13 cellular contexts compared by ENCODE assay signal in the genomic region with DNA sequence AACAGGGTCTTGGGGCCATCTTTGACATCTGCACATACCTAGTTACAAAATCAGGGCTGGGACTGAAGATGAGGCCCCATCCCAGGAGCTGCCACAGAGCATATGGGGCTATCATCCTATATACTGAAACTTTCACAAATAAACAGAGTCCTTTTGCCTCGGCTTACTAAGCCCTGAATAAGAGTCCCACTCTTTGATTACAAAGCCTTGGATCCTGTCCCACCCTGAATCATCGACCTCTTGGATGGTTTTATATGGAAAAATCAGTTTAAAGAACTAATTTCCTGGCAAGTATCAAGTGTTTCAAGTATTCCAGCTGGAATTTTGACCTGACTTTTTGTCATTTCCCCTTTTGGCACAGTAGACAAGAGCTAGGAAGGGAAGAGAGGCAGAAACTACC.
DNase-seq lines count a peak whose midpoint lies in the region; ATAC-seq and TF ChIP-seq lines count a peak whose summit lies in the region.
"Had no signal": no experiment of that assay in that cellular context is flagged by ENCODE, and none has a peak within 500 bp of the region (broad histone marks: within the 10 kb centered on the region; RNA-seq: fewer than 3 reads in every experiment).

No MANE protein-coding gene starts in this region.

- H3K4me3 Mint-ChIP-seq in CD8-positive, alpha-beta memory T cell, result no peak overlapping the region
- H3K4me3 Mint-ChIP-seq: H9 had no signal

- CTCF ChIA-PET in CD8-positive, alpha-beta memory T cell (lab: Charles Lee), result no interaction called here

- DNase-seq in GM04503 (ENCODE audit: low read depth) (peak; percentile 4), astrocyte of the hippocampus (ENCODE audit: low read depth, low spot score) (peak; percentile 64), foreskin fibroblast (peak; percentile 10 to 74), KBM-7 (no peak)
- DNase-seq in CD8-positive, alpha-beta memory T cell, result no peak
- DNase-seq: DMS53, H9, NCI-H187 treated with DMSO at 0.1 percent for 48 hours, NCI-H526 treated with DMSO at 0.1 percent for 48 hours, OCI-M1, SJCRH30 had no signal

- H3K9me3 Mint-ChIP-seq in CD8-positive, alpha-beta memory T cell, result no peaks in the 10 kb centered on the region

- H3K36me3 ChIP-seq in CD8-positive, alpha-beta memory T cell (ENCODE audit: insufficient read depth, low read length), result no peaks in the 10 kb centered on the region
- H3K36me3 ChIP-seq: SJCRH30 had no signal

- no peaks in the 10 kb centered on the region for H3K36me3 Mint-ChIP-seq in CD8-positive, alpha-beta memory T cell

- no peaks in the 10 kb centered on the region for H3K4me1 Mint-ChIP-seq in CD8-positive, alpha-beta memory T cell

- ATAC-seq in HG02840 (IDR thresholded peaks at IDR 0.05; ENCODE audit: low FRiP score, unreplicated experiment) (no peak), esophagus mucosa (no peak)

- in situ Hi-C loops in KBM-7 (cut with MboI; ENCODE audit: low pct_unique_long_range_greater_than_20kb, low sequenced_read_pairs), result no loop called here

- POLR2A ChIA-PET in CD8-positive, alpha-beta memory T cell (lab: Charles Lee), result no interaction called here

- H3K4me1 ChIP-seq in CD8-positive, alpha-beta memory T cell (ENCODE audit: insufficient read depth, low read length), result no peaks in the 10 kb centered on the region
- H3K4me1 ChIP-seq: SJCRH30 had no signal

- no peak overlapping the region for H3K27ac Mint-ChIP-seq in CD8-positive, alpha-beta memory T cell
- H3K27ac Mint-ChIP-seq: H9 had no signal

- H3K27me3 ChIP-seq in CD8-positive, alpha-beta memory T cell (ENCODE audit: insufficient read depth, low read length, poor library complexity, severe bottlenecking), result no peaks in the 10 kb centered on the region
- H3K27me3 ChIP-seq: SJCRH30 had no signal

- H3K27ac ChIP-seq in CD8-positive, alpha-beta memory T cell (ENCODE audit: low read depth, low read length), result no peak overlapping the region
- H3K27ac ChIP-seq: SJCRH30 had no signal

- H3K4me3 ChIP-seq in foreskin fibroblast (ENCODE audit: low read depth in 1 of 2, low read length in 2 of 2), result no peak overlapping the region
- H3K4me3 ChIP-seq in CD8-positive, alpha-beta memory T cell (ENCODE audit: low read length), result no peak overlapping the region
- H3K4me3 ChIP-seq: SJCRH30 had no signal

- TF ChIP-seq CTCF in foreskin fibroblast (IDR thresholded peaks at IDR 0.05; ENCODE audit: low read depth, low read length), result no peak

- H3K9me3 ChIP-seq in CD8-positive, alpha-beta memory T cell (ENCODE audit: low read length), result no peaks in the 10 kb centered on the region
- H3K9me3 ChIP-seq: SJCRH30 had no signal

- H3K27me3 Mint-ChIP-seq in CD8-positive, alpha-beta memory T cell, result peaks cover 0 to 2% of the 10 kb centered on the region in 2 donors

Comparison
In these comparisons a context has a peak if more than half of its experiments do, and no peak if none do; other contexts are left out.
1. DNase-seq: peak in GM04503 (single experiment), astrocyte of the hippocampus (single experiment) and foreskin fibroblast (2 of 2); none in CD8-positive, alpha-beta memory T cell (0 of 5) and KBM-7 (single experiment).